ENCODE assay signal across 19 cellular contexts in genomic region chr9:5642170-5642569, GRCh38. TPM values are rescaled to one million over a fixed set of nuclear protein-coding genes. Genes with fewer than 3 reads are reported as not detected.
DNase-seq lines count a peak whose midpoint lies in the region; ATAC-seq, FAIRE-seq and TF ChIP-seq lines count a peak whose summit lies in the region.
"Had no signal": no experiment of that assay in that cellular context is flagged by ENCODE, and none has a peak within 500 bp of the region (broad histone marks: within the 10 kb centered on the region; RNA-seq: fewer than 3 reads in every experiment).

No MANE protein-coding gene starts in this region.

- FAIRE-seq in GM19239 (lab: Jason Lieb, UNC) (peak; percentile 26), pancreas (lab: Jason Lieb, UNC) (no peak)
- FAIRE-seq: A204.1, D721Med, GM18507 had no signal

- DNase-seq in GM19239 (ENCODE audit: insufficient read length, low spot score) (no peak), body of pancreas (peak; percentile 35 to 71 (median 41)), pancreas (peak in 2 of 6 donors; percentile 27 to 35), NCI-H2029 (lab: John Stamatoyannopoulos, UW) (no peak), NCI-H2107 treated with DMSO at 0.1 percent for 48 hours (lab: John Stamatoyannopoulos, UW; ENCODE audit: unreplicated experiment) (no peak), D341Med (ENCODE audit: low spot score) (no peak)
- DNase-seq: BE2C; CD4-positive, alpha-beta memory T cell; DMS153; DND-41; GF-D8; KBM-7 had no signal

- H3K4me3 ChIP-seq in body of pancreas: no peak overlapping the region
- no peak overlapping the region for H3K4me3 ChIP-seq in pancreas

- no peak for TF ChIP-seq POLR2A in body of pancreas (IDR thresholded peaks at IDR 0.05)

- H3K9me3 ChIP-seq in body of pancreas: no peaks in the 10 kb centered on the region
- no peaks in the 10 kb centered on the region for H3K9me3 ChIP-seq in pancreas
- H3K9me3 ChIP-seq: BE2C had no signal

- H3K4me1 ChIP-seq in body of pancreas (peaks cover 17% of the 10 kb centered on the region), pancreas (no peaks in the 10 kb centered on the region)
- H3K4me1 ChIP-seq: BE2C had no signal

- 66 to 77% methylated on average over 2 of the region's 2 CpGs for WGBS in body of pancreas, 2 donors
- WGBS in pancreas, 2 donors: 68% methylated on average over 2 of the region's 2 CpGs; no CpG with 5 or more reads in 1 of the 2 donors

- H3K27ac ChIP-seq in body of pancreas (no peak overlapping the region), pancreas (no peak overlapping the region)
- H3K27ac ChIP-seq: C4-2B, HL-60 had no signal

- no peak for TF ChIP-seq CTCF in body of pancreas (IDR thresholded peaks at IDR 0.05)
- TF ChIP-seq CTCF in pancreas (IDR thresholded peaks at IDR 0.05): no peak

- ATAC-seq in body of pancreas: peak; percentile 68
- ATAC-seq in pancreas: peak; percentile 55 to 79 (median 74)
- no peak for ATAC-seq in GM19351 (IDR thresholded peaks at IDR 0.05; ENCODE audit: unreplicated experiment)
- ATAC-seq: HCT116 had no signal

- H3K27me3 ChIP-seq in body of pancreas (no peaks in the 10 kb centered on the region), pancreas (no peaks in the 10 kb centered on the region)
- H3K27me3 ChIP-seq: BE2C had no signal

- H3K36me3 ChIP-seq in body of pancreas (replicated peaks in 1 of 2; ENCODE audit: insufficient read depth in 1 of 2, low read depth in 2 of 2): no peaks in the 10 kb centered on the region
- H3K36me3 ChIP-seq in pancreas: no peaks in the 10 kb centered on the region
- H3K36me3 ChIP-seq: BE2C had no signal

- intact Hi-C loops in body of pancreas (cut with DNase I): no loop called here
- intact Hi-C loops in pancreas (cut with DNase I): no loop called here

RNA-seq across cellular contexts. Expression of gene RIC1, which starts 13.3 kb away (rescaled TPM):
- total RNA-seq in body of pancreas (10 to 100 TPM; 22.4 to 23.1 TPM), pancreas (10 to 100 TPM in 1 of 6 donors, 1 to 10 TPM in 5; 7.0 to 11.8 (median 9.4) TPM)
- polyA plus RNA-seq in pancreas: 1 to 10 TPM; 2.9 to 4.2 TPM

Comparison
In these comparisons a context has a peak if more than half of its experiments do, and no peak if none do; other contexts are left out.
1. DNase-seq: peak in body of pancreas (4 of 4); none in GM19239 (single experiment), NCI-H2029 (single experiment), NCI-H2107 treated with DMSO at 0.1 percent for 48 hours (single experiment) and D341Med (single experiment).